ENCODE assay signal across 1 cellular context in genomic region chr18:36828630-36829361, GRCh38.
TF ChIP-seq lines count a peak whose summit lies in the region.

KIAA1328 (plus strand) TSS chr18:36829127; CDS start chr18:36829139, 12 bp downstream.
TPGS2 (minus strand) TSS chr18:36829002; CDS start chr18:36828767, 235 bp downstream.

TF ChIP-seq in K562, 482 proteins besides CTCF, POLR2A, EP300 and RAD21 (continued from another document):
- TF ChIP-seq ARID4B (CRISPR knock-in tag; IDR thresholded peaks at IDR 0.05) (0 out of 2 replicates have a peak, but pooled peaks have one; percentile 25), TEAD4 (IDR thresholded peaks at IDR 0.05; ENCODE audit: low read length) (no peak), TEAD4 (CRISPR knock-in tag; IDR thresholded peaks at IDR 0.05; ENCODE audit: borderline replicate concordance) (0 out of 2 replicates have a peak, but pooled peaks have one; percentile 53), BCL6 (CRISPR knock-in tag; IDR thresholded peaks at IDR 0.05) (no peak)
